21 cellular contexts compared by ENCODE assay signal in genomic region chr5:149529463-149529862, GRCh38. TPM values are rescaled to one million over a fixed set of nuclear protein-coding genes. Genes with fewer than 3 reads are reported as not detected.
DNase-seq lines count a peak whose midpoint lies in the region; ATAC-seq and TF ChIP-seq lines count a peak whose summit lies in the region.
"Had no signal": no experiment of that assay in that cellular context is flagged by ENCODE, and none has a peak within 500 bp of the region (broad histone marks: within the 10 kb centered on the region; RNA-seq: fewer than 3 reads in every experiment).

No MANE protein-coding gene starts in this region.

- no peaks in the 10 kb centered on the region for H3K9me3 ChIP-seq in RWPE2 (ENCODE audit: severe bottlenecking)
- H3K9me3 ChIP-seq in smooth muscle cell (replicated peaks; ENCODE audit: low read depth), result no peaks in the 10 kb centered on the region
- no peaks in the 10 kb centered on the region for H3K9me3 ChIP-seq in spleen

- no peak overlapping the region for H3K4me3 Mint-ChIP-seq in stimulated activated naive CD8-positive, alpha-beta T cell treated with anti-CD3 and anti-CD28 coated beads, Interleukin-15, Interleukin-2, amounts not matched to agents 100 ng/mL and 50 ng/mL, for 24 hours
- H3K4me3 Mint-ChIP-seq: neural progenitor cell had no signal

- intact Hi-C loops in spleen (cut with DNase I; ENCODE audit: low total_unique reads), result no loop called here

- H3K27me3 Mint-ChIP-seq in stimulated activated naive CD8-positive, alpha-beta T cell treated with anti-CD3 and anti-CD28 coated beads, Interleukin-15, Interleukin-2, amounts not matched to agents 100 ng/mL and 50 ng/mL, for 24 hours, result no peaks in the 10 kb centered on the region
- H3K27me3 Mint-ChIP-seq: progenitor cell of endocrine pancreas had no signal

- TF ChIP-seq CTCF in RWPE2 (IDR thresholded peaks at IDR 0.05; ENCODE audit: poor library complexity, severe bottlenecking), result no peak
- no peak for TF ChIP-seq CTCF in foreskin keratinocyte (conservative IDR thresholded peaks at IDR 0.05)
- no peak for TF ChIP-seq CTCF in smooth muscle cell (IDR thresholded peaks at IDR 0.05; ENCODE audit: borderline replicate concordance, insufficient read depth, poor library complexity, severe bottlenecking)
- no peak for TF ChIP-seq CTCF in spleen (IDR thresholded peaks at IDR 0.05 in 8 of 11, conservative IDR thresholded peaks at IDR 0.05 in 3 of 11)

- ATAC-seq in stimulated activated naive CD8-positive, alpha-beta T cell treated with anti-CD3 and anti-CD28 coated beads, Interleukin-15, Interleukin-2, amounts not matched to agents 100 U/mL and 50 U/mL, for 24 hours, result no peak
- no peak for ATAC-seq in RWPE2 (ENCODE audit: low read depth)
- ATAC-seq in foreskin keratinocyte, result no peak
- ATAC-seq: GM12878, left ventricle myocardium superior had no signal

- H3F3A ChIP-seq in smooth muscle cell (ENCODE audit: low read depth), result peaks cover 19% of the 10 kb centered on the region

- no peak overlapping the region for H3K9ac ChIP-seq in smooth muscle cell (ENCODE audit: low read depth)
- H3K9ac ChIP-seq: neural progenitor cell had no signal

- H3K27ac ChIP-seq in RWPE2 (ENCODE audit: poor library complexity, severe bottlenecking), result peak overlapping the region; percentile 15
- peak overlapping the region; percentile 20 for H3K27ac ChIP-seq in foreskin keratinocyte
- H3K27ac ChIP-seq in smooth muscle cell (ENCODE audit: low read depth), result peak overlapping the region; percentile 48
- H3K27ac ChIP-seq in spleen, result no peak overlapping the region
- H3K27ac ChIP-seq: neural progenitor cell had no signal

- peaks cover 89% of the 10 kb centered on the region for H3K4me1 Mint-ChIP-seq in stimulated activated naive CD8-positive, alpha-beta T cell treated with anti-CD3 and anti-CD28 coated beads, Interleukin-15, Interleukin-2, amounts not matched to agents 100 ng/mL and 50 ng/mL, for 24 hours (ENCODE audit: low read depth)

- H3K4me1 ChIP-seq in RWPE2 (ENCODE audit: insufficient read depth, poor library complexity, severe bottlenecking) (peaks cover 54% of the 10 kb centered on the region), foreskin keratinocyte (peaks cover 41% of the 10 kb centered on the region), smooth muscle cell (ENCODE audit: low read depth) (peaks cover 23% of the 10 kb centered on the region), spleen (peaks cover 38 to 100% (median 96%) of the 10 kb centered on the region in 6 donors)

- H3K4me3 ChIP-seq in RWPE2 (ENCODE audit: severe bottlenecking) (no peak overlapping the region), smooth muscle cell (no peak overlapping the region), spleen (no peak overlapping the region)
- H3K4me3 ChIP-seq: GM12878, neural progenitor cell had no signal

- H3K27ac Mint-ChIP-seq in stimulated activated naive CD8-positive, alpha-beta T cell treated with anti-CD3 and anti-CD28 coated beads, Interleukin-15, Interleukin-2, amounts not matched to agents 100 ng/mL and 50 ng/mL, for 24 hours, result peak overlapping the region; percentile 7
- H3K27ac Mint-ChIP-seq: neural progenitor cell, progenitor cell of endocrine pancreas had no signal

- no peaks in the 10 kb centered on the region for H3K9me3 Mint-ChIP-seq in stimulated activated naive CD8-positive, alpha-beta T cell treated with anti-CD3 and anti-CD28 coated beads, Interleukin-15, Interleukin-2, amounts not matched to agents 100 ng/mL and 50 ng/mL, for 24 hours
- H3K9me3 Mint-ChIP-seq: neural progenitor cell had no signal

- H3K36me3 Mint-ChIP-seq in stimulated activated naive CD8-positive, alpha-beta T cell treated with anti-CD3 and anti-CD28 coated beads, Interleukin-15, Interleukin-2, amounts not matched to agents 100 ng/mL and 50 ng/mL, for 24 hours (ENCODE audit: low read depth), result peaks cover 59% of the 10 kb centered on the region

- no peak overlapping the region for H2AFZ ChIP-seq in smooth muscle cell (ENCODE audit: low read depth)
- H2AFZ ChIP-seq: neural progenitor cell had no signal

- peaks cover 100% of the 10 kb centered on the region for H4K20me1 ChIP-seq in smooth muscle cell (ENCODE audit: low read depth)

- no peak for DNase-seq in stimulated activated naive CD8-positive, alpha-beta T cell treated with anti-CD3 and anti-CD28 coated beads, Interleukin-15, Interleukin-2, amounts not matched to agents 100 U/mL and 50 U/mL, for 24 hours
- no peak for DNase-seq in RWPE2 (ENCODE audit: low spot score)
- no peak for DNase-seq in foreskin keratinocyte
- no peak for DNase-seq in smooth muscle cell (lab: John Stamatoyannopoulos, UW; ENCODE audit: unreplicated experiment)
- DNase-seq in germinal center (ENCODE audit: low spot score), result no peak
- DNase-seq in spleen, result no peak
- no peak for DNase-seq in activated CD4-positive, alpha-beta T cell treated with anti-CD3 and anti-CD28 coated beads for 48 hours
- DNase-seq: activated gamma-delta T cell; dermis blood vessel endothelial cell; DMS79; left ventricle myocardium superior; NCI-H1105; NCI-H2029 treated with DMSO at 0.1 percent for 48 hours; NCI-H446; SIG-M5; stimulated activated naive CD4-positive, alpha-beta T cell had no signal

- no peaks in the 10 kb centered on the region for H3K27me3 ChIP-seq in RWPE2 (ENCODE audit: insufficient read depth, poor library complexity, severe bottlenecking)
- H3K27me3 ChIP-seq in foreskin keratinocyte, result no peaks in the 10 kb centered on the region
- no peaks in the 10 kb centered on the region for H3K27me3 ChIP-seq in smooth muscle cell (ENCODE audit: low read depth)
- H3K27me3 ChIP-seq in spleen (replicated peaks in 1 of 7), result no peaks in the 10 kb centered on the region
- H3K27me3 ChIP-seq: neural progenitor cell had no signal

- peak overlapping the region; percentile 19 for H3K4me2 ChIP-seq in smooth muscle cell

- peaks cover 72% of the 10 kb centered on the region for H3K36me3 ChIP-seq in RWPE2 (ENCODE audit: low read depth)
- H3K36me3 ChIP-seq in smooth muscle cell (ENCODE audit: low read depth), result peaks cover 3% of the 10 kb centered on the region
- peaks cover 0 to 40% (median 3%) of the 10 kb centered on the region in 6 donors for H3K36me3 ChIP-seq in spleen

- H3K79me2 ChIP-seq in smooth muscle cell (ENCODE audit: low read depth), result peaks cover 100% of the 10 kb centered on the region

- no peak for TF ChIP-seq POLR2A in spleen (IDR thresholded peaks at IDR 0.05)

RNA-seq across cellular contexts. Expression of gene CSNK1A1, which starts 21.8 kb away (rescaled TPM):
- total RNA-seq in foreskin keratinocyte (283 and 324 TPM in 2 replicates), smooth muscle cell (294 and 354 TPM in 2 replicates), spleen (100 to 1,000 TPM; 165 to 223 (median 196) TPM)
- polyA plus RNA-seq in foreskin keratinocyte (93.4 and 93.8 TPM in 2 replicates), smooth muscle cell (129 and 151 TPM in 2 replicates), spleen (10 to 100 TPM; 31.9 to 64.7 (median 43.4) TPM)

RNA-seq across cellular contexts. Expression of gene ARHGEF37, which starts 51.8 kb away (rescaled TPM):
- total RNA-seq in foreskin keratinocyte, result 2.6 and 2.7 TPM in 2 replicates
- 0.96 and 1.2 TPM in 2 replicates for polyA plus RNA-seq in foreskin keratinocyte
- 1.4 and 2.3 TPM in 2 replicates for total RNA-seq in smooth muscle cell
- polyA plus RNA-seq in smooth muscle cell, result 0.70 and 2.0 TPM in 2 replicates
- 1 to 10 TPM in 6 of 7 donors, under 1 TPM in 1; 0.77 to 3.5 (median 1.4) TPM for total RNA-seq in spleen
- polyA plus RNA-seq in spleen, result 1 to 10 TPM in 1 of 3 donors, under 1 TPM in 2; 0.99 to 1.3 (median 1.00) TPM
- total RNA-seq: mononuclear cell had no signal

Comparison
In these comparisons a context has a peak if more than half of its experiments do, and no peak if none do; other contexts are left out.
1. H3K27ac ChIP-seq: peak in RWPE2 (single experiment), foreskin keratinocyte (single experiment) and smooth muscle cell (single experiment); none in spleen (0 of 8).